In the genomic region with DNA sequence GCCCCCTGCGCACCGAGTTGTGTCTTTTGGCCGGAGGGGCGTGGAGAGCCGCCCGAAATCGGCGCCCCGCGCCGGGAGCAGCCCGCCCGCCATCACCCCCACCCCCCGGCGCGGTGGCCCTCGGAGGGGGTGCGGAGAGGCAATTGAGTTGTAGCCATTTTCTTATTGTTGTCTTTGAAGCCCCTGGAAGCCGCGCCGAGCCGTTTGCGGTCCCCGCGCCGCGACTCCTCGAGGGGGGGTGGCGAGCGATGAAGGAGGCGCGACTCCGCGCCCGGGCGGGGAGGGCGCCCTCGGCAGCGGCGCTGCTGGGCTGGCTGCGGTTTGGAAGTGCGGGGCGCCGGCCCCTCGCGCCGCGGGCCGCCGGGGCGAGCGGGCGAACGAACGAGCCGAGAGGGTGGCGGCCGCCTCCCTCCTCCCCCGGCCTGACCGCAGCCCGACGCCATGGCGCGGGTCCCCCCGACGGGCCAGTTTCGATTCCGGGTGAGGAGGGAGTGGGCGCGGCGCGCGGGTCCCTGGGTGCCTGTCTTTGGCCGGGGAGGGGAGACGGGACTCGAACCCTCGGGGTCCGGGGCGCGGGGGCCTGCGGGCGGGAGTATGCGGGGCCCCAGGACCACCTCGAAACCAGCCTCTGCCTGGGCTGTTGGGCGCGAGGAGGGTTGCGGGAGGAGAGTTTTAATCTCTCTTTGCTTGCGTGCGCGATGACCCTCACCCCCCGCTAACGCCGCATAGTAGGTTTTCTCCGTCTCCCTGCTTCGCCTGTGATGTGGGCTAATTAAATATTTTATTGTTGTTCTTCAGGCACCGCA, we compare ENCODE assay signal across 8 cellular contexts. TPM values are rescaled to one million over a fixed set of nuclear protein-coding genes. Genes with fewer than 3 reads are reported as not detected.
A peak's percentile ranks its signal among the peaks of the same experiment; 100 is the strongest.
DNase-seq lines count a peak whose midpoint lies in the region; ATAC-seq and TF ChIP-seq lines count a peak whose summit lies in the region.

No MANE protein-coding gene starts in this region.

- H3K9me3 ChIP-seq in Peyer's patch: no peaks in the 10 kb centered on the region

- H3K4me1 ChIP-seq in Peyer's patch: peaks cover 0 to 20% (median 8%) of the 10 kb centered on the region in 4 donors

- peak; percentile 54 to 76 (median 75) for DNase-seq in Peyer's patch
- DNase-seq in left cardiac atrium: peak; percentile 53
- DNase-seq in progenitor cell of endocrine pancreas (ENCODE audit: low spot score, unreplicated experiment): peak; percentile 26
- no peak for DNase-seq in COLO829 (ENCODE audit: low spot score)

- no peaks in the 10 kb centered on the region for H3K9me3 Mint-ChIP-seq in activated naive CD8-positive, alpha-beta T cell (ENCODE audit: low read depth)
- H3K9me3 Mint-ChIP-seq in progenitor cell of endocrine pancreas (ENCODE audit: low read depth): no peaks in the 10 kb centered on the region

- no peaks in the 10 kb centered on the region for H3K27me3 Mint-ChIP-seq in activated naive CD8-positive, alpha-beta T cell
- H3K27me3 Mint-ChIP-seq in progenitor cell of endocrine pancreas: peaks cover 38% of the 10 kb centered on the region

- peak overlapping the region; percentile 88 for H3K4me3 Mint-ChIP-seq in activated naive CD8-positive, alpha-beta T cell
- peak overlapping the region; percentile 87 for H3K4me3 Mint-ChIP-seq in progenitor cell of endocrine pancreas (ENCODE audit: low read depth)

- H3K36me3 Mint-ChIP-seq in activated naive CD8-positive, alpha-beta T cell: no peaks in the 10 kb centered on the region
- peaks cover 13% of the 10 kb centered on the region for H3K36me3 Mint-ChIP-seq in progenitor cell of endocrine pancreas (ENCODE audit: insufficient read depth)

- ATAC-seq in left cardiac atrium: peak in 1 of 2 donors; percentile 3
- ATAC-seq in HG03571 (IDR thresholded peaks at IDR 0.05; ENCODE audit: unreplicated experiment): no peak
- ATAC-seq in HG02938 (IDR thresholded peaks at IDR 0.05; ENCODE audit: unreplicated experiment): no peak

- H3K4me3 ChIP-seq in GM12875 (ENCODE audit: low read depth, low read length) (peak overlapping the region; percentile 66), Peyer's patch (peak overlapping the region; percentile 83 to 95 (median 92))

- no peaks in the 10 kb centered on the region for H3K27me3 ChIP-seq in Peyer's patch

- TF ChIP-seq CTCF in GM12875 (IDR thresholded peaks at IDR 0.05; ENCODE audit: borderline replicate concordance, insufficient read depth, low read depth, low read length) (no peak), Peyer's patch (IDR thresholded peaks at IDR 0.05) (peak in 1 of 6 experiments; percentile 17), progenitor cell of endocrine pancreas (IDR thresholded peaks at IDR 0.05; ENCODE audit: unreplicated experiment) (no peak)

- H3K27ac Mint-ChIP-seq in activated naive CD8-positive, alpha-beta T cell: peak overlapping the region; percentile 95
- peak overlapping the region; percentile 97 for H3K27ac Mint-ChIP-seq in progenitor cell of endocrine pancreas

- peak overlapping the region; percentile 85 to 96 (median 92) for H3K27ac ChIP-seq in Peyer's patch

- intact Hi-C loops in left cardiac atrium (cut with DNase I): loop anchor here in 1 of 2 donors (10.0 kb wide), 1 partner anchor 92 kb away; no protein-coding TSS in a partner anchor

- no peaks in the 10 kb centered on the region for H3K36me3 ChIP-seq in Peyer's patch

- TF ChIP-seq POLR2A in Peyer's patch (IDR thresholded peaks at IDR 0.05): no peak

- H3K4me1 Mint-ChIP-seq in activated naive CD8-positive, alpha-beta T cell (ENCODE audit: low read depth): peaks cover 49% of the 10 kb centered on the region
- peaks cover 32% of the 10 kb centered on the region for H3K4me1 Mint-ChIP-seq in progenitor cell of endocrine pancreas (ENCODE audit: low read depth)

RNA-seq across cellular contexts. Expression of a gene that starts 1.3 kb away (rescaled TPM):
- 10 to 100 TPM; 26.1 to 85.0 (median 43.0) TPM for total RNA-seq in Peyer's patch
- total RNA-seq in left cardiac atrium: 10 to 100 TPM; 16.2 to 16.3 TPM
- total RNA-seq in progenitor cell of endocrine pancreas: 54.1 and 55.6 TPM in 2 replicates
